30 cellular contexts compared by ENCODE assay signal in the genomic region with DNA sequence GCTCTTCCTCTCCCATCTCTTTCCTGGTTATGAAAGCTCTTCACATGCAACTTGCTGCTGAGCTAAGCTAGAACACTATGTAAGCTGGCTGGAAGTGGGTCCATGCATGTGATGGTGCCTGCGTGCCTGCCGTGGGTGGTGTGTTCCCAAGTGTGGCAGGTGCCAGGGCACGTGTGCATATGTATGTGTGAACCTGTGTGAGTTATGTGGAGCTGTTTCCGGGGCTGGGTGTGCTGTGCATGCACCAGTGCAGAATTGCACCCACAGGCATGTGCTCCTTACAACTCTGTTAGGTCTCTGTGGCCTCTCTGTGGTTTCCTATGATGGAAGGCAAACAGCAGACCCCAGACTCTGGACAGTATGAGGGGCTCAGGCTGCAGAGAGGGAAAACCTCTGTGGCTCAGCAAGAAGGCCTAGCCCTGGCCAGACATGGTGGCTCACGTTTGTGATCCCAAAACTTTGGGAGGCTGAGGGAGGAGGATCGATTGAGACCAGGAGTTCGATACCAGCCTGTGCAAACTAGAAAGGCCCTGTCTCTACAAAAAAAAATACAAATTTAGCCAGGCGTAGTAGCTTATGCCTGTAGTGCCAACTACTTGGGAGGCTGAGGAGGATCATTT. TPM values are rescaled to one million over a fixed set of nuclear protein-coding genes. Genes with fewer than 3 reads are reported as not detected.
DNase-seq lines count a peak whose midpoint lies in the region; ATAC-seq and TF ChIP-seq lines count a peak whose summit lies in the region.
"Had no signal": no experiment of that assay in that cellular context is flagged by ENCODE, and none has a peak within 500 bp of the region (broad histone marks: within the 10 kb centered on the region; RNA-seq: fewer than 3 reads in every experiment).

No MANE protein-coding gene starts in this region.

- intact Hi-C loops in vagina (cut with DNase I) = no loop called here

- no peak for ATAC-seq in HG03520 (IDR thresholded peaks at IDR 0.05; ENCODE audit: unreplicated experiment)
- ATAC-seq: A549 had no signal

- peaks cover 38% of the 10 kb centered on the region for H3K4me1 Mint-ChIP-seq in neural progenitor cell
- peaks cover 32% of the 10 kb centered on the region for H3K4me1 Mint-ChIP-seq in mesothelial cell of epicardium
- H3K4me1 Mint-ChIP-seq: activated CD4-positive, alpha-beta memory T cell treated with anti-CD3 and anti-CD28 coated beads, Interleukin-2, amount 10 ng/mL, durations not matched to agents 7 days and 5 days; activated naive CD8-positive, alpha-beta T cell treated with anti-CD3 and anti-CD28 coated beads for 36 hours; immature natural killer cell had no signal

- no peak overlapping the region for H3K27ac Mint-ChIP-seq in neural progenitor cell
- no peak overlapping the region for H3K27ac Mint-ChIP-seq in mesothelial cell of epicardium
- H3K27ac Mint-ChIP-seq: activated CD4-positive, alpha-beta memory T cell treated with anti-CD3 and anti-CD28 coated beads, Interleukin-2, amount 10 ng/mL, durations not matched to agents 7 days and 5 days; activated naive CD8-positive, alpha-beta T cell treated with anti-CD3 and anti-CD28 coated beads for 36 hours; CD4-positive, alpha-beta T cell; immature natural killer cell had no signal

- no peaks in the 10 kb centered on the region for H3F3A ChIP-seq in neural progenitor cell (ENCODE audit: low read depth)

- H3K79me2 ChIP-seq in neural progenitor cell (ENCODE audit: low read depth) = no peaks in the 10 kb centered on the region

- no peak overlapping the region for H3K9ac ChIP-seq in neural progenitor cell

- H3K9me3 Mint-ChIP-seq in neural progenitor cell (no peaks in the 10 kb centered on the region), mesothelial cell of epicardium (no peaks in the 10 kb centered on the region)
- H3K9me3 Mint-ChIP-seq: activated CD4-positive, alpha-beta memory T cell treated with anti-CD3 and anti-CD28 coated beads, Interleukin-2, amount 10 ng/mL, durations not matched to agents 7 days and 5 days; activated naive CD8-positive, alpha-beta T cell treated with anti-CD3 and anti-CD28 coated beads for 36 hours; CD4-positive, alpha-beta T cell; immature natural killer cell had no signal

- no peak overlapping the region for H3K4me3 ChIP-seq in coronary artery
- no peak overlapping the region for H3K4me3 ChIP-seq in neural progenitor cell
- H3K4me3 ChIP-seq in vagina = no peak overlapping the region
- H3K4me3 ChIP-seq: A549, skin epidermis, suprapubic skin had no signal

- H3K36me3 Mint-ChIP-seq in neural progenitor cell (no peaks in the 10 kb centered on the region), mesothelial cell of epicardium (no peaks in the 10 kb centered on the region)
- H3K36me3 Mint-ChIP-seq: activated naive CD8-positive, alpha-beta T cell treated with anti-CD3 and anti-CD28 coated beads for 36 hours; immature natural killer cell had no signal

- H3K4me1 ChIP-seq in neural progenitor cell = peaks cover 12% of the 10 kb centered on the region
- H3K4me1 ChIP-seq in vagina = peaks cover 6% of the 10 kb centered on the region

- H2AFZ ChIP-seq in neural progenitor cell (replicated peaks) = peak overlapping the region; percentile 3

- H3K9me3 ChIP-seq in neural progenitor cell (ENCODE audit: low read depth) (no peaks in the 10 kb centered on the region), vagina (no peaks in the 10 kb centered on the region)
- H3K9me3 ChIP-seq: A549, suprapubic skin had no signal

- H3K27me3 ChIP-seq in neural progenitor cell (peaks cover 32% of the 10 kb centered on the region), vagina (no peaks in the 10 kb centered on the region)

- no peak overlapping the region for H3K27ac ChIP-seq in coronary artery
- H3K27ac ChIP-seq in neural progenitor cell = no peak overlapping the region
- no peak overlapping the region for H3K27ac ChIP-seq in vagina
- H3K27ac ChIP-seq: skin epidermis, suprapubic skin had no signal

- DNase-seq in activated effector memory CD4-positive, alpha-beta T cell treated with anti-CD3 and anti-CD28 coated beads, Interleukin-2, amount 50 U/mL, for 16 hours = peak; percentile 24
- DNase-seq in activated effector memory CD4-positive, alpha-beta T cell treated with Interleukin-2 at 50 U/mL for 16 hours = no peak
- DNase-seq in coronary artery (ENCODE audit: low spot score) (peak; percentile 73), neural progenitor cell (ENCODE audit: low spot score) (no peak), vagina (ENCODE audit: extremely low spot score in 2 of 2) (peak; percentile 28 to 72), mesothelial cell of epicardium (ENCODE audit: low spot score in 2 of 2, unreplicated experiment in 2 of 2) (no peak), glomerular visceral epithelial cell (ENCODE audit: extremely low spot score) (no peak)
- DNase-seq: activated CD4-positive, alpha-beta memory T cell treated with anti-CD3 and anti-CD28 coated beads, Interleukin-2, amount 10 ng/mL, durations not matched to agents 7 days and 5 days; activated gamma-delta T cell; activated naive CD8-positive, alpha-beta T cell treated with anti-CD3 and anti-CD28 coated beads for 36 hours; activated T-cell treated with anti-CD3 and anti-CD28 coated beads for 4 hours; anterior cingulate cortex; effector CD8-positive, alpha-beta T cell; immature natural killer cell; KG1; mesendoderm; MM.1S; NCI-H1417; NCI-H2029 treated with DMSO at 0.1 percent for 48 hours; NCI-H345; NCI-H69; Right ventricle myocardium superior; stimulated activated naive CD4-positive, alpha-beta T cell had no signal

- H3K27me3 Mint-ChIP-seq in neural progenitor cell (ENCODE audit: insufficient read depth, low read depth) (peaks cover 21% of the 10 kb centered on the region), mesothelial cell of epicardium (ENCODE audit: low read depth) (peaks cover 53% of the 10 kb centered on the region)

- H3K36me3 ChIP-seq in neural progenitor cell (no peaks in the 10 kb centered on the region), vagina (no peaks in the 10 kb centered on the region)
- H3K36me3 ChIP-seq: suprapubic skin had no signal

- TF ChIP-seq CTCF in coronary artery (IDR thresholded peaks at IDR 0.05) (no peak), neural progenitor cell (IDR thresholded peaks at IDR 0.05) (no peak), vagina (IDR thresholded peaks at IDR 0.05) (no peak), mesothelial cell of epicardium (IDR thresholded peaks at IDR 0.05; ENCODE audit: unreplicated experiment) (no peak)

- H4K20me1 ChIP-seq in neural progenitor cell (ENCODE audit: low read depth) = no peaks in the 10 kb centered on the region

- H3K4me3 Mint-ChIP-seq in neural progenitor cell (no peak overlapping the region), mesothelial cell of epicardium (no peak overlapping the region)
- H3K4me3 Mint-ChIP-seq: activated CD4-positive, alpha-beta memory T cell treated with anti-CD3 and anti-CD28 coated beads, Interleukin-2, amount 10 ng/mL, durations not matched to agents 7 days and 5 days; activated naive CD8-positive, alpha-beta T cell treated with anti-CD3 and anti-CD28 coated beads for 36 hours; CD4-positive, alpha-beta T cell; immature natural killer cell had no signal

- TF ChIP-seq POLR2A in vagina (IDR thresholded peaks at IDR 0.05) = no peak

- no peak overlapping the region for H3K4me2 ChIP-seq in neural progenitor cell
- H3K4me2 ChIP-seq: A549 had no signal

RNA-seq across cellular contexts. Expression of a gene that starts 4.1 kb away (rescaled TPM):
- 0.25 TPM in 1 of 2 replicates, not detected in the other for total RNA-seq in neural progenitor cell (ENCODE audit: low replicate concordance)
- 2.0 TPM for total RNA-seq in vagina
- 0.36 to 0.51 TPM (median 0.45 TPM) in 3 replicates for total RNA-seq in mesothelial cell of epicardium
- total RNA-seq: activated CD4-positive, alpha-beta memory T cell treated with anti-CD3 and anti-CD28 coated beads, Interleukin-2, amount 10 ng/mL, durations not matched to agents 7 days and 5 days; activated naive CD8-positive, alpha-beta T cell treated with anti-CD3 and anti-CD28 coated beads for 36 hours; bronchial epithelial cell; CD4-positive, alpha-beta T cell; T-helper 2 cell treated with Interferon-gamma antibody and Interleukin-4, amounts not matched to agents 100 ng/mL and 5 ng/mL, for 36 hours had no signal

RNA-seq across cellular contexts. Expression of a gene that starts 40.0 kb away (rescaled TPM):
- total RNA-seq in neural progenitor cell (ENCODE audit: low replicate concordance) (19.9 and 41.8 TPM in 2 replicates), vagina (32.9 TPM), mesothelial cell of epicardium (136 to 150 TPM (median 140 TPM) in 3 replicates)
- total RNA-seq: CD4-positive, alpha-beta T cell had no signal

RNA-seq across cellular contexts. Expression of a gene that starts 50.0 kb away (rescaled TPM):
- total RNA-seq in neural progenitor cell (ENCODE audit: low replicate concordance) = 0.45 and 0.84 TPM in 2 replicates
- total RNA-seq in vagina = 27.3 TPM
- total RNA-seq in mesothelial cell of epicardium = 4.0 to 4.5 TPM (median 4.5 TPM) in 3 replicates
- total RNA-seq: activated CD4-positive, alpha-beta memory T cell treated with anti-CD3 and anti-CD28 coated beads, Interleukin-2, amount 10 ng/mL, durations not matched to agents 7 days and 5 days; activated naive CD8-positive, alpha-beta T cell treated with anti-CD3 and anti-CD28 coated beads for 36 hours; CD4-positive, alpha-beta T cell had no signal

Comparison
In these comparisons a context has a peak if more than half of its experiments do, and no peak if none do; other contexts are left out.
1. DNase-seq: peak in activated effector memory CD4-positive, alpha-beta T cell treated with anti-CD3 and anti-CD28 coated beads, Interleukin-2, amount 50 U/mL, for 16 hours (single experiment), coronary artery (single experiment) and vagina (2 of 2); none in activated effector memory CD4-positive, alpha-beta T cell treated with Interleukin-2 at 50 U/mL for 16 hours (single experiment), neural progenitor cell (single experiment), mesothelial cell of epicardium (0 of 2) and glomerular visceral epithelial cell (single experiment).